In the genomic region with DNA sequence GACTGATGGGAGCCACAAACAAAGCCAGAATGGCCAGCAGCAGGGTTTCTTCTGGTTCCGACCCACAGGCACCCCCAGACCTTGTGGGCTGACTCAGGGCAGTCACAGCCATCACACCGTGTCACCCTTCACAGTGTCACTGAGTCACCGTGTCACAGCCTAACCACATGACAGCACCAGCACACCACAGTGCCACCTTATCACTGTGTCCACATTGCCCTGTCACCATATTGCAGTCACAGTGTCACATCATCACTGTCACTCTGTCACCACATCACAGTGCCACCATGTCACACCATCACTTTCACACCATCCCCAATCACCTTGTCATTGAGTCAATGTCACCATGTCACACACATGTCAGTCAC, we compare ENCODE assay signal across 9 cellular contexts.
A peak's percentile ranks its signal among the peaks of the same experiment; 100 is the strongest.
DNase-seq lines count a peak whose midpoint lies in the region; ATAC-seq and TF ChIP-seq lines count a peak whose summit lies in the region.
"Had no signal": no experiment of that assay in that cellular context is flagged by ENCODE, and none has a peak within 500 bp of the region (broad histone marks: within the 10 kb centered on the region; RNA-seq: fewer than 3 reads in every experiment).

No MANE protein-coding gene starts in this region.

- no peak overlapping the region for H3K27ac Mint-ChIP-seq in activated naive CD4-positive, alpha-beta T cell treated with anti-CD3 and anti-CD28 coated beads, Interleukin-2, amount 50 U/mL, for 72 hours
- no peak overlapping the region for H3K27ac Mint-ChIP-seq in T-helper 2 cell treated with Interferon-gamma antibody and Interleukin-4, amounts not matched to agents 5 μg/mL and 100 μg/mL, for 36 hours

- H3K4me1 Mint-ChIP-seq in T-helper 2 cell treated with Interferon-gamma antibody and Interleukin-4, amounts not matched to agents 5 μg/mL and 100 μg/mL, for 36 hours (ENCODE audit: low read depth) = peaks cover 2% of the 10 kb centered on the region

- peak in 1 of 2 donors; percentile 33 for DNase-seq in activated naive CD4-positive, alpha-beta T cell treated with anti-CD3 and anti-CD28 coated beads, Interleukin-2, amount 50 U/mL, for 72 hours (ENCODE audit: low spot score in 2 of 2)
- no peak for DNase-seq in activated naive CD4-positive, alpha-beta T cell (lab: John Stamatoyannopoulos, UW)
- DNase-seq in T-helper 2 cell treated with Interferon-gamma antibody and Interleukin-4, amounts not matched to agents 5 μg/mL and 100 μg/mL, for 36 hours (ENCODE audit: low spot score) = peak; percentile 23
- DNase-seq in left cardiac atrium = no peak
- peak in 1 of 2 donors; percentile 60 for DNase-seq in tibial artery
- DNase-seq in SIG-M5 treated with dmso at 0.1 percent for 504 hours (lab: John Stamatoyannopoulos, UW; ENCODE audit: unreplicated experiment) = no peak
- DNase-seq: effector CD8-positive, alpha-beta T cell had no signal

- no peak overlapping the region for H3K4me3 Mint-ChIP-seq in T-helper 2 cell treated with Interferon-gamma antibody and Interleukin-4, amounts not matched to agents 5 μg/mL and 100 μg/mL, for 36 hours

- H3K4me1 ChIP-seq in tibial artery = peaks cover 0 to 31% (median 20%) of the 10 kb centered on the region in 4 donors

- peak overlapping the region; percentile 75 to 76 for H3K27ac ChIP-seq in tibial artery

- H3K27me3 Mint-ChIP-seq in T-helper 2 cell treated with Interferon-gamma antibody and Interleukin-4, amounts not matched to agents 5 μg/mL and 100 μg/mL, for 36 hours (ENCODE audit: low read depth) = no peaks in the 10 kb centered on the region

- H3K9me3 ChIP-seq in tibial artery = no peaks in the 10 kb centered on the region

- H3K27me3 ChIP-seq in tibial artery = no peaks in the 10 kb centered on the region

- no peaks in the 10 kb centered on the region for H3K9me3 Mint-ChIP-seq in activated naive CD4-positive, alpha-beta T cell treated with anti-CD3 and anti-CD28 coated beads, Interleukin-2, amount 50 U/mL, for 72 hours
- no peaks in the 10 kb centered on the region for H3K9me3 Mint-ChIP-seq in T-helper 2 cell treated with Interferon-gamma antibody and Interleukin-4, amounts not matched to agents 5 μg/mL and 100 μg/mL, for 36 hours

- no peaks in the 10 kb centered on the region for H3K36me3 ChIP-seq in tibial artery

- peak; percentile 91 to 97 for ATAC-seq in activated naive CD4-positive, alpha-beta T cell treated with anti-CD3 and anti-CD28 coated beads, Interleukin-2, amount 50 U/mL, for 72 hours
- ATAC-seq in left cardiac atrium (peak; percentile 9 to 13), HG02852 (IDR thresholded peaks at IDR 0.05; ENCODE audit: unreplicated experiment) (no peak), HG03378 (IDR thresholded peaks at IDR 0.05; ENCODE audit: unreplicated experiment) (no peak)

- H3K36me3 Mint-ChIP-seq in activated naive CD4-positive, alpha-beta T cell treated with anti-CD3 and anti-CD28 coated beads, Interleukin-2, amount 50 U/mL, for 72 hours = no peaks in the 10 kb centered on the region
- H3K36me3 Mint-ChIP-seq in T-helper 2 cell treated with Interferon-gamma antibody and Interleukin-4, amounts not matched to agents 5 μg/mL and 100 μg/mL, for 36 hours (ENCODE audit: low read depth) = no peaks in the 10 kb centered on the region

- no peak overlapping the region for H3K4me3 ChIP-seq in tibial artery

- no peak for TF ChIP-seq CTCF in tibial artery (IDR thresholded peaks at IDR 0.05)

- intact Hi-C loops in left cardiac atrium (cut with DNase I) = no loop called here
- intact Hi-C loops in tibial artery (cut with DNase I; ENCODE audit: low total_unique reads) = no loop called here

Comparison
In these comparisons a context has a peak if more than half of its experiments do, and no peak if none do; other contexts are left out.
1. ATAC-seq: peak in activated naive CD4-positive, alpha-beta T cell treated with anti-CD3 and anti-CD28 coated beads, Interleukin-2, amount 50 U/mL, for 72 hours (2 of 2) and left cardiac atrium (2 of 2); none in HG02852 (single experiment) and HG03378 (single experiment).